11 cellular contexts compared by ENCODE assay signal in genomic region chr5:149398747-149399266, GRCh38. TPM values are rescaled to one million over a fixed set of nuclear protein-coding genes. Genes with fewer than 3 reads are reported as not detected.
DNase-seq lines count a peak whose midpoint lies in the region; ATAC-seq, FAIRE-seq and TF ChIP-seq lines count a peak whose summit lies in the region.
"Not testable (repeated sequence)": the region's sequence is repeated elsewhere in the genome, so short reads cannot be mapped to it uniquely, and the experiment has no call there.
"Had no signal": no experiment of that assay in that cellular context is flagged by ENCODE, and none has a peak within 500 bp of the region (broad histone marks: within the 10 kb centered on the region; RNA-seq: fewer than 3 reads in every experiment).

No MANE protein-coding gene starts in this region.

- peak overlapping the region; percentile 5; the same call in 1 of the 2 replicates for H3K4me2 ChIP-seq in OCI-LY3 (ENCODE audit: low read length)
- H3K4me2 ChIP-seq in K562 (ENCODE audit: insufficient read depth, low read length) = not testable (repeated sequence)

- not testable (repeated sequence) for H3K36me3 ChIP-seq in OCI-LY3 (replicated peaks; ENCODE audit: low read depth, low read length); K562 (ENCODE audit: control insufficient read depth, insufficient read depth, low read length); sigmoid colon

- POLR2A ChIA-PET in K562 (lab: Yijun Ruan, JAX) = interaction anchor here (0.7 kb wide), 1 partner anchor 153 kb away, joined by 3 read pairs; the partner anchor contains the start of gene CSNK1A1

- not testable (repeated sequence) for H3K9me1 ChIP-seq in K562 (ENCODE audit: control insufficient read depth, insufficient read depth, low read length)

- H4K20me1 ChIP-seq in OCI-LY3 (ENCODE audit: insufficient read depth, low read length); K562 (replicated peaks; ENCODE audit: control insufficient read depth, insufficient read depth, low read length): not testable (repeated sequence)

- not testable (repeated sequence) for H3K27me3 Mint-ChIP-seq in natural killer cell treated with Interleukin-12 subunit alpha and Interleukin-12 subunit beta and Interleukin-15 and Interleukin-18, amount 100 ng/mL, for 72 hours

- not testable (repeated sequence) for H3K9ac ChIP-seq in OCI-LY3 (ENCODE audit: low read length); K562 (ENCODE audit: insufficient read depth in 1 of 2, low read depth in 2 of 2, low read length in 2 of 2)

- H3K36me3 Mint-ChIP-seq in natural killer cell treated with Interleukin-12 subunit alpha and Interleukin-12 subunit beta and Interleukin-15 and Interleukin-18, amount 100 ng/mL, for 72 hours = not testable (repeated sequence)

- not testable (repeated sequence) for TF ChIP-seq EP300 in K562 (IDR thresholded peaks at IDR 0.05; ENCODE audit: low read length); sigmoid colon (IDR thresholded peaks at IDR 0.05)

- intact Hi-C loops in K562 (cut with micrococcal nuclease); left ventricle myocardium superior (cut with micrococcal nuclease); sigmoid colon (cut with DNase I): not testable (repeated sequence)

- H3K4me3 ChIP-seq in GM12865 (ENCODE audit: low read depth, low read length); OCI-LY3 (ENCODE audit: low read length); K562; sigmoid colon: not testable (repeated sequence)

- not testable (repeated sequence) for H3K4me1 Mint-ChIP-seq in natural killer cell treated with Interleukin-12 subunit alpha and Interleukin-12 subunit beta and Interleukin-15 and Interleukin-18, amount 100 ng/mL, for 72 hours (ENCODE audit: low read depth in 2 of 2)

- TF ChIP-seq RAD21 in K562 (CRISPR knock-in tag; conservative IDR thresholded peaks at IDR 0.05 in 1 of 2, IDR thresholded peaks at IDR 0.05 in 1 of 2) = not testable (repeated sequence)

- 51% methylated on average over 7 of the region's 7 CpGs for WGBS in K562 (ENCODE audit: insufficient coverage, low coverage, missing lambda C conversion rate)
- 77 to 89% methylated on average over 7 of the region's 7 CpGs for WGBS in sigmoid colon, 2 donors

- DNase-seq in GM12865 (ENCODE audit: low read depth) (peak; percentile 28), K562 (ENCODE audit: extremely low read depth in 1 of 4, low spot score in 3 of 4) (peak in 1 of 4 experiments; percentile 23), left ventricle myocardium superior (peak; percentile 1), sigmoid colon (peak; percentile 59)
- DNase-seq in natural killer cell treated with Interleukin-12 subunit alpha and Interleukin-12 subunit beta and Interleukin-15 and Interleukin-18, amount 100 ng/mL, for 72 hours (ENCODE audit: low spot score) = peak; percentile 41

- H3K9me3 Mint-ChIP-seq in natural killer cell treated with Interleukin-12 subunit alpha and Interleukin-12 subunit beta and Interleukin-15 and Interleukin-18, amount 100 ng/mL, for 72 hours = not testable (repeated sequence)

- not testable (repeated sequence) for TF ChIP-seq POLR2A in K562 (conservative IDR thresholded peaks at IDR 0.05); sigmoid colon (IDR thresholded peaks at IDR 0.05)

- H2AFZ ChIP-seq in OCI-LY3 (ENCODE audit: low read depth, low read length) (peak overlapping the region; percentile 30; the same call in 1 of the 2 replicates), K562 (ENCODE audit: low read depth, low read length) (peak overlapping the region; percentile 43; the same call in 1 of the 2 replicates)

- H3K27ac Mint-ChIP-seq in natural killer cell treated with Interleukin-12 subunit alpha and Interleukin-12 subunit beta and Interleukin-15 and Interleukin-18, amount 100 ng/mL, for 72 hours = not testable (repeated sequence)

- CTCF ChIA-PET in K562 (lab: Yijun Ruan, JAX; ENCODE audit: low intra/inter-chr PET ratio) = not testable (repeated sequence)

- in situ Hi-C loops in K562 (cut with MboI) = not testable (repeated sequence)

- H3K4me3 Mint-ChIP-seq in natural killer cell treated with Interleukin-12 subunit alpha and Interleukin-12 subunit beta and Interleukin-15 and Interleukin-18, amount 100 ng/mL, for 72 hours = not testable (repeated sequence)

- H3K79me2 ChIP-seq in OCI-LY3 (ENCODE audit: low read length); K562 (ENCODE audit: control insufficient read depth, insufficient read depth, low read length): not testable (repeated sequence)

- BruUV-seq in K562 (replicated peaks; lab: Mats Ljungman, UMichigan) = not testable (repeated sequence)

- not testable (repeated sequence) for ATAC-seq in K562; left ventricle myocardium superior; natural killer cell treated with Interleukin-12 subunit alpha and Interleukin-12 subunit beta and Interleukin-15 and Interleukin-18, amount 100 ng/mL, for 72 hours

- FAIRE-seq in K562 (lab: Jason Lieb, UNC) = not testable (repeated sequence)

- H3K27ac ChIP-seq in OCI-LY3 (ENCODE audit: low read length) (0 out of 2 replicates have a peak overlapping the region, but pooled peaks have one; percentile 16), sigmoid colon (peak overlapping the region in 3 of 4 donors; percentile 33 to 98 (median 83))
- H3K27ac ChIP-seq in K562 (ENCODE audit: extremely low read depth, low read depth, low read length) = not testable (repeated sequence)

- not testable (repeated sequence) for TF ChIP-seq CTCF in GM12865 (IDR thresholded peaks at IDR 0.05; ENCODE audit: insufficient read depth, low read depth, low read length, missing control alignments); OCI-LY3 (IDR thresholded peaks at IDR 0.05; ENCODE audit: low read depth, low read length); K562 (IDR thresholded peaks at IDR 0.05 in 2 of 3, conservative IDR thresholded peaks at IDR 0.05 in 1 of 3; ENCODE audit: insufficient read depth in 2 of 3, low read depth in 1 of 3, low read length in 3 of 3); sigmoid colon (IDR thresholded peaks at IDR 0.05)

- H3K27me3 ChIP-seq in OCI-LY3 (ENCODE audit: low read depth, low read length); K562 (ENCODE audit: control insufficient read depth in 2 of 2, insufficient read depth in 2 of 2, low read length in 2 of 2); sigmoid colon: not testable (repeated sequence)

- H3K4me1 ChIP-seq in OCI-LY3 (ENCODE audit: low read length) = not testable (repeated sequence)
- peaks cover 7 to 17% of the 10 kb centered on the region in 2 experiments; a peak in 3 of 5 replicates for H3K4me1 ChIP-seq in K562 (replicated peaks in 1 of 2; ENCODE audit: control insufficient read depth in 2 of 2, insufficient read depth in 2 of 2, low read length in 2 of 2)
- H3K4me1 ChIP-seq in sigmoid colon = peaks cover 0 to 30% (median 25%) of the 10 kb centered on the region in 4 donors

- not testable (repeated sequence) for H3K9me3 ChIP-seq in OCI-LY3 (ENCODE audit: insufficient read depth, low read length); K562 (replicated peaks; ENCODE audit: control insufficient read depth, insufficient read depth, low read depth, low read length); sigmoid colon

RNA-seq across cellular contexts. Expression of gene IL17B, which starts 19.7 kb away (rescaled TPM):
- total RNA-seq in K562 (2011; cell fraction: chromatin; rRNA removed; ENCODE audit: low replicate concordance) = not detected in 2 replicates
- total RNA-seq in K562 (2011; cell fraction: nucleolus; rRNA removed) = not detected in 2 replicates
- not detected in 2 replicates for total RNA-seq in K562 (2011; cell fraction: nucleoplasm; rRNA removed)
- total RNA-seq in K562 (2014; rRNA removed) = 1.5 and 2.6 TPM in 2 replicates
- total RNA-seq in K562 (2014; rRNA removed; fragmentation: Illumina TruSeq; extraction: Trizol) = not detected in 2 replicates
- total RNA-seq in K562 (2015; rRNA removed; fragmentation: Illumina TruSeq; extraction: Trizol) = 0.36 TPM in 1 of 2 replicates, not detected in the other
- total RNA-seq in K562 (2021) = 0.51 and 0.58 TPM in 2 replicates
- 0.28 and 0.81 TPM in 2 replicates for polyA plus RNA-seq in K562 (2011; rRNA removed)
- 0.57 and 0.58 TPM in 2 replicates for polyA plus RNA-seq in K562 (2011; cell fraction: cytosol; rRNA removed)
- polyA plus RNA-seq in K562 (2011; cell fraction: nucleus; rRNA removed) = 0.43 and 0.73 TPM in 2 replicates
- 0.44 and 3.0 TPM in 2 replicates for polyA plus RNA-seq in K562 (2012)
- 0.57 TPM in 1 of 2 replicates, not detected in the other for polyA plus RNA-seq in K562 (2014; fragmentation: Illumina TruSeq; extraction: Trizol)
- under 1 TPM; 0.32 to 0.53 TPM for polyA plus RNA-seq in K562 (2014; fragmentation: Nextera tagmentation; extraction: Ambion mirVana)
- 1.0 and 3.0 TPM in 2 replicates for polyA plus RNA-seq in K562 (2014; rRNA removed)
- not detected in 2 replicates for polyA minus RNA-seq in K562 (2011; rRNA and poly(A)+ RNA removed)
- polyA minus RNA-seq in K562 (2011; cell fraction: cytosol; rRNA and poly(A)+ RNA removed) = 2.4 TPM in 1 of 2 replicates, not detected in the other
- not detected in 2 replicates for polyA minus RNA-seq in K562 (2011; cell fraction: nucleus; rRNA and poly(A)+ RNA removed)
- total RNA-seq in left ventricle myocardium superior = not detected
- not detected for total RNA-seq in natural killer cell treated with Interleukin-12 subunit alpha and Interleukin-12 subunit beta and Interleukin-15 and Interleukin-18, amount 100 ng/mL, for 72 hours
- total RNA-seq in sigmoid colon = 1 to 10 TPM; 3.0 to 9.6 (median 5.6) TPM
- under 1 TPM in 1 of 3 donors, not detected in 2; 0.82 TPM for polyA plus RNA-seq in sigmoid colon
- total RNA-seq: Calu3; CD4-positive, alpha-beta memory T cell; Daoy; GM23338; H9 had no signal
- polyA plus RNA-seq: CD4-positive, alpha-beta memory T cell; GM23338 had no signal

RNA-seq across cellular contexts. Expression of gene PCYOX1L, which starts 41.0 kb away (rescaled TPM):
- total RNA-seq in K562 (2011; cell fraction: chromatin; rRNA removed; ENCODE audit: low replicate concordance) = 20.2 and 24.4 TPM in 2 replicates
- 28.2 and 32.0 TPM in 2 replicates for total RNA-seq in K562 (2011; cell fraction: nucleolus; rRNA removed)
- 28.4 and 30.6 TPM in 2 replicates for total RNA-seq in K562 (2011; cell fraction: nucleoplasm; rRNA removed)
- 5.4 and 7.2 TPM in 2 replicates for total RNA-seq in K562 (2014; rRNA removed)
- total RNA-seq in K562 (2014; rRNA removed; fragmentation: Illumina TruSeq; extraction: Trizol) = 5.9 and 6.0 TPM in 2 replicates
- total RNA-seq in K562 (2015; rRNA removed; fragmentation: Illumina TruSeq; extraction: Trizol) = 5.1 and 5.3 TPM in 2 replicates
- 7.8 and 8.0 TPM in 2 replicates for total RNA-seq in K562 (2021)
- 17.9 and 21.5 TPM in 2 replicates for polyA plus RNA-seq in K562 (2011; rRNA removed)
- polyA plus RNA-seq in K562 (2011; cell fraction: cytosol; rRNA removed) = 25.0 and 29.5 TPM in 2 replicates
- 44.5 and 48.0 TPM in 2 replicates for polyA plus RNA-seq in K562 (2011; cell fraction: nucleus; rRNA removed)
- polyA plus RNA-seq in K562 (2012) = 8.9 and 16.5 TPM in 2 replicates
- polyA plus RNA-seq in K562 (2014; fragmentation: Illumina TruSeq; extraction: Trizol) = 9.4 and 10.0 TPM in 2 replicates
- 1 to 10 TPM; 2.3 to 2.4 TPM for polyA plus RNA-seq in K562 (2014; fragmentation: Nextera tagmentation; extraction: Ambion mirVana)
- polyA plus RNA-seq in K562 (2014; rRNA removed) = 6.5 and 8.3 TPM in 2 replicates
- polyA minus RNA-seq in K562 (2011; rRNA and poly(A)+ RNA removed) = 13.7 and 15.4 TPM in 2 replicates
- 6.8 and 7.7 TPM in 2 replicates for polyA minus RNA-seq in K562 (2011; cell fraction: cytosol; rRNA and poly(A)+ RNA removed)
- polyA minus RNA-seq in K562 (2011; cell fraction: nucleus; rRNA and poly(A)+ RNA removed) = 15.3 and 21.9 TPM in 2 replicates
- total RNA-seq in left ventricle myocardium superior = 2.6 TPM
- total RNA-seq in natural killer cell treated with Interleukin-12 subunit alpha and Interleukin-12 subunit beta and Interleukin-15 and Interleukin-18, amount 100 ng/mL, for 72 hours = 10 to 100 TPM; 13.1 to 31.6 TPM
- total RNA-seq in sigmoid colon = 1 to 10 TPM; 2.5 to 3.9 (median 3.5) TPM
- 1 to 10 TPM in 2 of 3 donors, under 1 TPM in 1; 0.69 to 7.4 (median 1.2) TPM for polyA plus RNA-seq in sigmoid colon

RNA-seq across cellular contexts. Expression of gene GRPEL2, which starts 53.5 kb away (rescaled TPM):
- 19.7 and 30.9 TPM in 2 replicates for total RNA-seq in K562 (2011; cell fraction: chromatin; rRNA removed; ENCODE audit: low replicate concordance)
- 10.5 and 12.1 TPM in 2 replicates for total RNA-seq in K562 (2011; cell fraction: nucleolus; rRNA removed)
- total RNA-seq in K562 (2011; cell fraction: nucleoplasm; rRNA removed) = 21.0 and 33.4 TPM in 2 replicates
- total RNA-seq in K562 (2014; rRNA removed) (26.1 and 27.6 TPM in 2 replicates), K562 (2014; rRNA removed; fragmentation: Illumina TruSeq; extraction: Trizol) (35.8 and 44.2 TPM in 2 replicates), K562 (2015; rRNA removed; fragmentation: Illumina TruSeq; extraction: Trizol) (19.4 and 23.2 TPM in 2 replicates), K562 (2021) (37.8 and 40.5 TPM in 2 replicates), left ventricle myocardium superior (8.9 TPM), sigmoid colon (10 to 100 TPM in 3 of 4 donors, 1 to 10 TPM in 1; 8.8 to 16.3 (median 12.9) TPM)
- polyA plus RNA-seq in K562 (2011; rRNA removed) (29.1 and 31.0 TPM in 2 replicates), K562 (2014; fragmentation: Illumina TruSeq; extraction: Trizol) (23.0 and 23.4 TPM in 2 replicates), K562 (2014; fragmentation: Nextera tagmentation; extraction: Ambion mirVana) (10 to 100 TPM; 11.2 to 17.1 TPM), K562 (2014; rRNA removed) (25.8 and 26.4 TPM in 2 replicates), sigmoid colon (1 to 10 TPM; 2.5 to 8.7 (median 4.2) TPM)
- 4.9 and 14.0 TPM in 2 replicates for polyA plus RNA-seq in K562 (2011; cell fraction: cytosol; rRNA removed)
- polyA plus RNA-seq in K562 (2011; cell fraction: nucleus; rRNA removed) = 14.6 and 16.7 TPM in 2 replicates
- 8.6 and 9.6 TPM in 2 replicates for polyA plus RNA-seq in K562 (2012)
- polyA minus RNA-seq in K562 (2011; rRNA and poly(A)+ RNA removed) = 40.6 and 45.9 TPM in 2 replicates
- polyA minus RNA-seq in K562 (2011; cell fraction: cytosol; rRNA and poly(A)+ RNA removed) = 19.4 and 28.1 TPM in 2 replicates
- polyA minus RNA-seq in K562 (2011; cell fraction: nucleus; rRNA and poly(A)+ RNA removed) = 11.2 and 19.1 TPM in 2 replicates
- 10 to 100 TPM; 23.6 to 36.8 TPM for total RNA-seq in natural killer cell treated with Interleukin-12 subunit alpha and Interleukin-12 subunit beta and Interleukin-15 and Interleukin-18, amount 100 ng/mL, for 72 hours
